21 cellular contexts compared by ENCODE assay signal in genomic region chr7:158126661-158127060, GRCh38.
"Had no signal": no experiment of that assay in that cellular context is flagged by ENCODE, and none has a peak within 500 bp of the region (broad histone marks: within the 10 kb centered on the region; RNA-seq: fewer than 3 reads in every experiment).

No MANE protein-coding gene starts in this region.

- H3K4me3 Mint-ChIP-seq: endodermal cell; naive thymus-derived CD4-positive, alpha-beta T cell; nephron progenitor cell; type B pancreatic cell had no signal

- ATAC-seq: foreskin keratinocyte; left colon; naive thymus-derived CD4-positive, alpha-beta T cell; psoas muscle; right lobe of liver had no signal

- H3K27me3 Mint-ChIP-seq: type B pancreatic cell had no signal

- H3K36me3 ChIP-seq: right lobe of liver, suprapubic skin, thyroid gland, vagina had no signal

- H3K4me1 ChIP-seq: foreskin keratinocyte, parathyroid adenoma, psoas muscle, right lobe of liver, suprapubic skin, thyroid gland, vagina had no signal

- H3K4me3 ChIP-seq: coronary artery, hepatocyte, psoas muscle, right lobe of liver, skin epidermis, suprapubic skin, thyroid gland, vagina had no signal

- H3K4me2 ChIP-seq: hepatocyte had no signal

- H3K36me3 Mint-ChIP-seq: naive thymus-derived CD4-positive, alpha-beta T cell; type B pancreatic cell had no signal

- H3K27ac ChIP-seq: coronary artery, foreskin keratinocyte, hepatocyte, parathyroid adenoma, psoas muscle, right lobe of liver, skin epidermis, suprapubic skin, thyroid gland, vagina had no signal

- H3K27me3 ChIP-seq: foreskin keratinocyte, hepatocyte, right lobe of liver, suprapubic skin, thyroid gland, vagina had no signal

- H3K9me3 ChIP-seq: psoas muscle, right lobe of liver, suprapubic skin, thyroid gland, vagina had no signal

- H3K4me1 Mint-ChIP-seq: endodermal cell; naive thymus-derived CD4-positive, alpha-beta T cell; nephron progenitor cell had no signal

- DNase-seq: effector CD4-positive, alpha-beta T cell; endodermal cell; erythroblast; foreskin keratinocyte; left colon; mesendoderm; naive thymus-derived CD4-positive, alpha-beta T cell; nephron progenitor cell; retina; right lobe of liver; stimulated activated CD4-positive, alpha-beta T cell treated with anti-CD3 and anti-CD28 coated beads, Interleukin-12 subunit alpha, Interleukin-12 subunit beta, amount 100 ng/mL, for 4 hours; stimulated activated naive CD4-positive, alpha-beta T cell; thyroid gland had no signal

- H3K27ac Mint-ChIP-seq: endodermal cell; naive thymus-derived CD4-positive, alpha-beta T cell; nephron progenitor cell; type B pancreatic cell had no signal

- H3K9ac ChIP-seq: parathyroid adenoma had no signal

- H3K9me3 Mint-ChIP-seq: type B pancreatic cell had no signal
